Comparison of ENCODE assay signal across 23 cellular contexts in the genomic region with DNA sequence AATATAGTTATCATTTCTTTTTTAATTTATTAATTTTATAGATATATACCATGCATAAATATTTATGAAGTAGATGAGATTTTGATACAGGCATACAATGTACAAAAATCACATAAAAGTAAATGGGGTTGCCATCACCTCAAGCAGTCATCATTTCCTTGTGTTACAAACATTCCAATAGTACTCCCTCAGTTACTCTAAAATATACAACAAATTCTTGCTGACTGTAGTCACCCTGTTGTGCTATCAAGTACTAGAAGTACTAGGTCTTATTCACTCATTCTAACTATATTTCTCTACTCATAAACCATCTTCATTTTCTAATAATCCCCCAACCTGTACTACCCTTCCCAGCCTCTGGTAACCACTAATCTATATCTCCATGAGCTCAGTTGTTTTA.
"Had no signal": no experiment of that assay in that cellular context is flagged by ENCODE, and none has a peak within 500 bp of the region (broad histone marks: within the 10 kb centered on the region; RNA-seq: fewer than 3 reads in every experiment).

No MANE protein-coding gene starts in this region.

- H3K27me3 Mint-ChIP-seq: activated B cell treated with CpG ODN at 0.5 μM for 24 hours; activated CD4-positive, alpha-beta memory T cell treated with anti-CD3 and anti-CD28 coated beads for 36 hours; natural killer cell treated with Interleukin-12 subunit alpha and Interleukin-12 subunit beta and Interleukin-15 and Interleukin-18, amount 100 ng/mL, for 72 hours had no signal

- H3K4me3 Mint-ChIP-seq: activated B cell treated with CpG ODN at 0.5 μM for 24 hours; activated CD4-positive, alpha-beta memory T cell treated with anti-CD3 and anti-CD28 coated beads for 36 hours; activated T-helper 1 cell treated with anti-CD3 and anti-CD28 coated beads, Interleukin-12 subunit alpha, Interleukin-12 subunit beta, Interleukin-2, Interleukin-4 antibody, amounts not matched to agents 30 ng/mL and 10 ng/mL and 1 ng/mL, durations not matched to agents 14 hours and 24 hours and 36 hours; mesothelial cell of epicardium; natural killer cell treated with Interleukin-12 subunit alpha and Interleukin-12 subunit beta and Interleukin-15 and Interleukin-18, amount 100 ng/mL, for 72 hours had no signal

- H3K4me3 ChIP-seq: hepatocyte, lower lobe of right lung, sigmoid colon, spleen, tibial artery had no signal

- H3K36me3 Mint-ChIP-seq: activated CD4-positive, alpha-beta memory T cell treated with anti-CD3 and anti-CD28 coated beads for 36 hours; activated naive CD4-positive, alpha-beta T cell treated with anti-CD3 and anti-CD28 coated beads, Interleukin-2, amount 50 U/mL, for 72 hours; natural killer cell treated with Interleukin-12 subunit alpha and Interleukin-12 subunit beta and Interleukin-15 and Interleukin-18, amount 100 ng/mL, for 72 hours had no signal

- H3K9me3 Mint-ChIP-seq: activated B cell treated with CpG ODN at 0.5 μM for 24 hours had no signal

- H3K27ac Mint-ChIP-seq: activated B cell treated with CpG ODN at 0.5 μM for 24 hours; activated CD4-positive, alpha-beta memory T cell treated with anti-CD3 and anti-CD28 coated beads for 36 hours; activated naive CD4-positive, alpha-beta T cell treated with anti-CD3 and anti-CD28 coated beads, Interleukin-2, amount 50 U/mL, for 72 hours; activated T-helper 1 cell treated with anti-CD3 and anti-CD28 coated beads, Interleukin-12 subunit alpha, Interleukin-12 subunit beta, Interleukin-2, Interleukin-4 antibody, amounts not matched to agents 30 ng/mL and 10 ng/mL and 1 ng/mL, durations not matched to agents 14 hours and 24 hours and 36 hours; mesothelial cell of epicardium; natural killer cell treated with Interleukin-12 subunit alpha and Interleukin-12 subunit beta and Interleukin-15 and Interleukin-18, amount 100 ng/mL, for 72 hours had no signal

- DNase-seq: activated B cell treated with CpG ODN at 0.5 μM for 24 hours; activated CD4-positive, alpha-beta memory T cell treated with anti-CD3 and anti-CD28 coated beads for 36 hours; activated CD4-positive, alpha-beta T cell treated with anti-CD3 and anti-CD28 coated beads for 4 hours; activated gamma-delta T cell treated with Interleukin-2 at 50 U/mL for 16 hours; activated T-cell treated with anti-CD3 and anti-CD28 coated beads for 4 hours; amniotic stem cell; cortex of kidney; effector CD4-positive, alpha-beta T cell; left colon; lower lobe of right lung; sigmoid colon; spleen; stimulated activated CD4-positive, alpha-beta T cell treated with anti-CD3 and anti-CD28 coated beads, Interleukin-1b, Interleukin-23, amount 100 ng/mL, for 48 hours; stimulated activated naive CD4-positive, alpha-beta T cell treated with Interleukin-2 at 50 U/mL for 16 hours; T-helper 1 cell; T-helper 9 cell; tibial artery had no signal

- H3K4me1 Mint-ChIP-seq: activated B cell treated with CpG ODN at 0.5 μM for 24 hours had no signal

- ATAC-seq: activated naive CD4-positive, alpha-beta T cell treated with anti-CD3 and anti-CD28 coated beads, Interleukin-2, amount 50 U/mL, for 72 hours; esophagus mucosa; left colon; lower lobe of right lung; natural killer cell treated with Interleukin-12 subunit alpha and Interleukin-12 subunit beta and Interleukin-15 and Interleukin-18, amount 100 ng/mL, for 72 hours had no signal
